In genomic region chr7:159030490-159031134, GRCh38 we compare ENCODE assay signal across 1 cellular context.
A peak's percentile ranks its signal among the peaks of the same experiment; 100 is the strongest.
TF ChIP-seq lines count a peak whose summit lies in the region.

No MANE protein-coding gene starts in this region.

TF ChIP-seq in WTC11, 78 proteins besides CTCF, POLR2A, EP300 and RAD21 (continued from another document):
- TF ChIP-seq MAX (CRISPR knock-in tag; IDR thresholded peaks at IDR 0.05) = peak; percentile 54; the same call in 1 of the 2 replicates
- peak; percentile 77; the same call in 1 of the 2 replicates for TF ChIP-seq ESRRA (CRISPR knock-in tag; IDR thresholded peaks at IDR 0.05; ENCODE audit: borderline replicate concordance)
- TF ChIP-seq NR3C1 (CRISPR knock-in tag; conservative IDR thresholded peaks at IDR 0.05; ENCODE audit: low read depth) = no peak
- TF ChIP-seq SP1 (CRISPR knock-in tag; conservative IDR thresholded peaks at IDR 0.05) = 0 out of 2 replicates have a peak, but pooled peaks have one; percentile 15
- peak; percentile 53; the same call in 1 of the 2 replicates for TF ChIP-seq GABPB1 (CRISPR knock-in tag; IDR thresholded peaks at IDR 0.05)
- peak; percentile 34; the same call in 1 of the 2 replicates for TF ChIP-seq E2F5 (CRISPR knock-in tag; IDR thresholded peaks at IDR 0.05)
- 0 out of 2 replicates have a peak, but pooled peaks have one; percentile 37 for TF ChIP-seq KAT7 (CRISPR knock-in tag; IDR thresholded peaks at IDR 0.05; ENCODE audit: borderline replicate concordance)
- peak; percentile 33; the same call in 1 of the 2 replicates for TF ChIP-seq FOXK1 (CRISPR knock-in tag; IDR thresholded peaks at IDR 0.05)
- TF ChIP-seq ZNF232 (CRISPR knock-in tag; IDR thresholded peaks at IDR 0.05) = 0 out of 2 replicates have a peak, but pooled peaks have one; percentile 55
